1 cellular context compared by ENCODE assay signal in genomic region chr16:86514656-86515376, GRCh38.
TF ChIP-seq lines count a peak whose summit lies in the region.

No MANE protein-coding gene starts in this region.

TF ChIP-seq in GM23338, 12 proteins besides CTCF, POLR2A, EP300 and RAD21 (continued from another document):
- no peak for TF ChIP-seq REST (IDR thresholded peaks at IDR 0.05; ENCODE audit: unreplicated experiment)
